In genomic region chr12:81759215-81759991, GRCh38 we compare ENCODE assay signal across 9 cellular contexts. TPM values are rescaled to one million over a fixed set of nuclear protein-coding genes. Genes with fewer than 3 reads are reported as not detected.
DNase-seq lines count a peak whose midpoint lies in the region; ATAC-seq and TF ChIP-seq lines count a peak whose summit lies in the region.
"Had no signal": no experiment of that assay in that cellular context is flagged by ENCODE, and none has a peak within 500 bp of the region (broad histone marks: within the 10 kb centered on the region; RNA-seq: fewer than 3 reads in every experiment).

PPFIA2 (minus strand) TSS chr12:81759350.

- no peak within 1 kb of the TSS for H2AK5ac ChIP-seq in neuronal stem cell (ENCODE audit: low read depth, low read length)

- H3K4me3 Mint-ChIP-seq in Caco-2 (ENCODE audit: unreplicated experiment): peak within 1 kb of the TSS; percentile 41
- peak within 1 kb of the TSS; percentile 14 for H3K4me3 Mint-ChIP-seq in activated T-helper 2 cell treated with anti-CD3 and anti-CD28 coated beads, Interferon-gamma antibody, Interleukin-2, Interleukin-4, amounts not matched to agents 10 μg/mL and 5 μg/mL and 100 μg/mL, durations not matched to agents 14 hours and 24 hours and 36 hours (ENCODE audit: low read depth)
- peak within 1 kb of the TSS; percentile 95 for H3K4me3 Mint-ChIP-seq in glutamatergic neuron (ENCODE audit: unreplicated experiment)

- no peak within 1 kb of the TSS for H3K14ac ChIP-seq in neuronal stem cell (ENCODE audit: low read length)

- H3K9me3 Mint-ChIP-seq in Caco-2 (ENCODE audit: unreplicated experiment) (no peaks in the 10 kb centered on the region), glutamatergic neuron (ENCODE audit: unreplicated experiment) (peaks cover 6% of the 10 kb centered on the region)
- H3K9me3 Mint-ChIP-seq in activated T-helper 2 cell treated with anti-CD3 and anti-CD28 coated beads, Interferon-gamma antibody, Interleukin-2, Interleukin-4, amounts not matched to agents 10 μg/mL and 5 μg/mL and 100 μg/mL, durations not matched to agents 14 hours and 24 hours and 36 hours: no peaks in the 10 kb centered on the region

- no TSS peak for BruUV-seq in Caco-2 (replicated peaks; lab: Mats Ljungman, UMichigan)

- no CpG with 5 or more reads among the region's 31 CpGs for WGBS in neuronal stem cell (ENCODE audit: extremely low coverage in 2 of 2, insufficient read length in 2 of 2, insufficient replicate concordance in 1 of 2), 2 donors

- no peak for ATAC-seq in GM19395 (IDR thresholded peaks at IDR 0.05; ENCODE audit: unreplicated experiment)
- no peak for ATAC-seq in HG03025 (IDR thresholded peaks at IDR 0.05; ENCODE audit: low FRiP score, unreplicated experiment)

- H3K9me3 ChIP-seq in Caco-2: no peaks in the 10 kb centered on the region
- no peaks in the 10 kb centered on the region for H3K9me3 ChIP-seq in neuronal stem cell (replicated peaks in 1 of 2; ENCODE audit: control insufficient read depth in 2 of 2, insufficient read depth in 1 of 2, low read depth in 1 of 2, low read length in 2 of 2)

- no peaks in the 10 kb centered on the region for H3K79me1 ChIP-seq in neuronal stem cell (ENCODE audit: low read depth, low read length)

- H3K36me3 Mint-ChIP-seq in Caco-2 (ENCODE audit: insufficient read depth, unreplicated experiment): no peaks in the 10 kb centered on the region
- no peaks in the 10 kb centered on the region for H3K36me3 Mint-ChIP-seq in activated T-helper 2 cell treated with anti-CD3 and anti-CD28 coated beads, Interferon-gamma antibody, Interleukin-2, Interleukin-4, amounts not matched to agents 10 μg/mL and 5 μg/mL and 100 μg/mL, durations not matched to agents 14 hours and 24 hours and 36 hours (ENCODE audit: low read depth)
- no peaks in the 10 kb centered on the region for H3K36me3 Mint-ChIP-seq in glutamatergic neuron (ENCODE audit: unreplicated experiment)

- no peak within 1 kb of the TSS for H3K27ac ChIP-seq in neuronal stem cell (replicated peaks; ENCODE audit: low read length)

- POLR2A ChIA-PET in Caco-2 (lab: Charles Lee): no interaction called here

- no peak within 1 kb of the TSS for H4K91ac ChIP-seq in neuronal stem cell (ENCODE audit: low read depth, low read length, poor library complexity)

- CTCF ChIA-PET in Caco-2 (lab: Charles Lee): no interaction called here

- H3K4me2 ChIP-seq in neuronal stem cell (ENCODE audit: insufficient read depth, low read length, poor library complexity, severe bottlenecking): peak within 1 kb of the TSS; percentile 98

- H3K4me1 ChIP-seq in Caco-2: no peaks in the 10 kb centered on the region
- H3K4me1 ChIP-seq in neuronal stem cell (ENCODE audit: control insufficient read depth in 2 of 2, insufficient read depth in 1 of 2, low read depth in 1 of 2, low read length in 2 of 2): peaks cover 0 to 2% of the 10 kb centered on the region in 2 donors

- peak within 1 kb of the TSS; percentile 70 for H3K9ac ChIP-seq in neuronal stem cell (ENCODE audit: low read depth, low read length, poor library complexity)

- H3K4me3 ChIP-seq in Caco-2 (ENCODE audit: low read depth, low read length) (peak within 1 kb of the TSS; percentile 2; the same call in 1 of the 2 replicates), neuronal stem cell (ENCODE audit: low read length in 2 of 2) (peak within 1 kb of the TSS; percentile 55 to 81)

- peak within 1 kb of the TSS; percentile 89 for H3K18ac ChIP-seq in neuronal stem cell (ENCODE audit: low read length)

- H3K27ac Mint-ChIP-seq in Caco-2 (ENCODE audit: unreplicated experiment) (no peak within 1 kb of the TSS), glutamatergic neuron (ENCODE audit: unreplicated experiment) (peak within 1 kb of the TSS; percentile 64)
- no peak within 1 kb of the TSS for H3K27ac Mint-ChIP-seq in activated T-helper 2 cell treated with anti-CD3 and anti-CD28 coated beads, Interferon-gamma antibody, Interleukin-2, Interleukin-4, amounts not matched to agents 10 μg/mL and 5 μg/mL and 100 μg/mL, durations not matched to agents 14 hours and 24 hours and 36 hours
- H3K27ac Mint-ChIP-seq: naive B cell had no signal

- H2BK15ac ChIP-seq in neuronal stem cell (ENCODE audit: low read length): no peak within 1 kb of the TSS

- no peak for DNase-seq in Caco-2
- peak; percentile 58 for DNase-seq in NCI-H1417 treated with DMSO at 0.1 percent for 48 hours (lab: John Stamatoyannopoulos, UW)
- no peak for DNase-seq in activated T-helper 2 cell treated with anti-CD3 and anti-CD28 coated beads, Interferon-gamma antibody, Interleukin-2, Interleukin-4, amounts not matched to agents 10 μg/mL and 5 μg/mL and 100 μg/mL, durations not matched to agents 14 hours and 24 hours and 36 hours (ENCODE audit: low spot score)
- DNase-seq in glutamatergic neuron: peak; percentile 56
- peak; percentile 27 for DNase-seq in neuronal stem cell (ENCODE audit: low spot score)
- no peak for DNase-seq in KG1 (lab: John Stamatoyannopoulos, UW)
- DNase-seq: naive B cell had no signal

- H3K27me3 ChIP-seq in Caco-2 (replicated peaks; ENCODE audit: control insufficient read depth, insufficient read depth, low read length) (no peaks in the 10 kb centered on the region), neuronal stem cell (ENCODE audit: control insufficient read depth in 3 of 3, insufficient read depth in 3 of 3, low read depth in 1 of 3, low read length in 3 of 3) (peaks cover 0 to 26% (median 15%) of the 10 kb centered on the region in 3 experiments)

- H3K27me3 Mint-ChIP-seq in Caco-2 (ENCODE audit: insufficient read depth, unreplicated experiment) (peaks cover 3% of the 10 kb centered on the region), glutamatergic neuron (ENCODE audit: unreplicated experiment) (peaks cover 10% of the 10 kb centered on the region)
- H3K27me3 Mint-ChIP-seq in activated T-helper 2 cell treated with anti-CD3 and anti-CD28 coated beads, Interferon-gamma antibody, Interleukin-2, Interleukin-4, amounts not matched to agents 10 μg/mL and 5 μg/mL and 100 μg/mL, durations not matched to agents 14 hours and 24 hours and 36 hours (ENCODE audit: low read depth): peaks cover 31% of the 10 kb centered on the region

- no peak within 1 kb of the TSS for H3K4ac ChIP-seq in neuronal stem cell (ENCODE audit: low read length)

- peak within 1 kb of the TSS; percentile 92 for H2AFZ ChIP-seq in neuronal stem cell (ENCODE audit: low read length)

- H2BK12ac ChIP-seq in neuronal stem cell (ENCODE audit: low read length): no peak within 1 kb of the TSS

- H2BK120ac ChIP-seq in neuronal stem cell (ENCODE audit: low read depth, low read length): no peak within 1 kb of the TSS

- H3K4me1 Mint-ChIP-seq in Caco-2 (ENCODE audit: low read depth, unreplicated experiment): no peaks in the 10 kb centered on the region
- peaks cover 3% of the 10 kb centered on the region for H3K4me1 Mint-ChIP-seq in activated T-helper 2 cell treated with anti-CD3 and anti-CD28 coated beads, Interferon-gamma antibody, Interleukin-2, Interleukin-4, amounts not matched to agents 10 μg/mL and 5 μg/mL and 100 μg/mL, durations not matched to agents 14 hours and 24 hours and 36 hours (ENCODE audit: low read depth)
- H3K4me1 Mint-ChIP-seq in glutamatergic neuron (ENCODE audit: low read depth, unreplicated experiment): peaks cover 2% of the 10 kb centered on the region

- no peak within 1 kb of the TSS for H4K8ac ChIP-seq in neuronal stem cell (ENCODE audit: low read depth, low read length)

- peak within 1 kb of the TSS; percentile 13 for H2BK5ac ChIP-seq in neuronal stem cell (ENCODE audit: low read length)

- TF ChIP-seq CTCF in Caco-2 (IDR thresholded peaks at IDR 0.05; ENCODE audit: insufficient read depth in 1 of 2, low read depth in 1 of 2, low read length in 1 of 2, severe bottlenecking in 1 of 2, unreplicated experiment in 1 of 2): no peak
- TF ChIP-seq CTCF in glutamatergic neuron (IDR thresholded peaks at IDR 0.05; ENCODE audit: partially characterized antibody, unreplicated experiment): no peak

- no peaks in the 10 kb centered on the region for H3K36me3 ChIP-seq in Caco-2 (ENCODE audit: control insufficient read depth, insufficient read depth, low read length)
- H3K36me3 ChIP-seq in neuronal stem cell (replicated peaks in 1 of 2; ENCODE audit: control insufficient read depth in 2 of 2, insufficient read depth in 2 of 2, low read length in 2 of 2): no peaks in the 10 kb centered on the region

- intact Hi-C loops in Caco-2 (cut with micrococcal nuclease; ENCODE audit: unreplicated experiment): no loop called here
- intact Hi-C loops in activated T-helper 2 cell treated with anti-CD3 and anti-CD28 coated beads, Interferon-gamma antibody, Interleukin-2, Interleukin-4, amounts not matched to agents 10 μg/mL and 5 μg/mL and 100 μg/mL, durations not matched to agents 14 hours and 24 hours and 36 hours (cut with micrococcal nuclease): no loop called here

- peak within 1 kb of the TSS; percentile 47 for H3K23ac ChIP-seq in neuronal stem cell (ENCODE audit: low read depth, low read length, poor library complexity)

RNA-seq across cellular contexts. Expression of gene PPFIA2, which starts in this region (rescaled TPM):
- total RNA-seq in Caco-2 (2022) (not detected in 2 replicates), glutamatergic neuron (ENCODE audit: unreplicated experiment) (31.1 TPM)
- total RNA-seq in activated T-helper 2 cell treated with anti-CD3 and anti-CD28 coated beads, Interferon-gamma antibody, Interleukin-2, Interleukin-4, amounts not matched to agents 10 μg/mL and 5 μg/mL and 100 μg/mL, durations not matched to agents 14 hours and 24 hours and 36 hours: not detected in 2 replicates
- 0.77 TPM for polyA plus RNA-seq in neuronal stem cell (2013, experiment 1 of 2)
- polyA plus RNA-seq in neuronal stem cell (2013, experiment 2 of 2): 0.30 TPM

Comparison
In these comparisons a context has a peak if more than half of its experiments do, and no peak if none do; other contexts are left out.
1. RNA of gene PPFIA2 (total RNA-seq): 31.1 TPM in glutamatergic neuron (single experiment); not detected in Caco-2 and not detected in activated T-helper 2 cell treated with anti-CD3 and anti-CD28 coated beads, Interferon-gamma antibody, Interleukin-2, Interleukin-4, amounts not matched to agents 10 μg/mL and 5 μg/mL and 100 μg/mL, durations not matched to agents 14 hours and 24 hours and 36 hours; every median in the first group is over 10 times any median in the second.
2. DNase-seq: peak in NCI-H1417 treated with DMSO at 0.1 percent for 48 hours (single experiment), glutamatergic neuron (single experiment) and neuronal stem cell (single experiment); none in Caco-2 (0 of 2), activated T-helper 2 cell treated with anti-CD3 and anti-CD28 coated beads, Interferon-gamma antibody, Interleukin-2, Interleukin-4, amounts not matched to agents 10 μg/mL and 5 μg/mL and 100 μg/mL, durations not matched to agents 14 hours and 24 hours and 36 hours (single experiment) and KG1 (single experiment).
3. H3K4me3 Mint-ChIP-seq: peak in every context shown above with its lines; median percentile 95 in glutamatergic neuron; 41 in Caco-2; 14 in activated T-helper 2 cell treated with anti-CD3 and anti-CD28 coated beads, Interferon-gamma antibody, Interleukin-2, Interleukin-4, amounts not matched to agents 10 μg/mL and 5 μg/mL and 100 μg/mL, durations not matched to agents 14 hours and 24 hours and 36 hours.